ENCODE assay signal across 8 cellular contexts in genomic region chr14:93970589-93970966, GRCh38. TPM values are rescaled to one million over a fixed set of nuclear protein-coding genes. Genes with fewer than 3 reads are reported as not detected.
A peak's percentile ranks its signal among the peaks of the same experiment; 100 is the strongest.
DNase-seq lines count a peak whose midpoint lies in the region; ATAC-seq, FAIRE-seq and TF ChIP-seq lines count a peak whose summit lies in the region.

No MANE protein-coding gene starts in this region.

- no peaks in the 10 kb centered on the region for H3K4me1 ChIP-seq in body of pancreas
- peaks cover 74% of the 10 kb centered on the region for H3K4me1 ChIP-seq in muscle layer of colon (ENCODE audit: insufficient read depth, low read length)
- peaks cover 28% of the 10 kb centered on the region for H3K4me1 ChIP-seq in upper lobe of right lung

- H3K27ac ChIP-seq in body of pancreas (no peak overlapping the region), muscle layer of colon (ENCODE audit: low read depth, low read length) (peak overlapping the region; percentile 64), upper lobe of right lung (peak overlapping the region; percentile 17)

- 15 to 17% methylated on average over 4 to 9 of the region's 9 CpGs for WGBS in body of pancreas, 2 donors

- H3K9me3 ChIP-seq in body of pancreas (no peaks in the 10 kb centered on the region), muscle layer of colon (ENCODE audit: low read length) (no peaks in the 10 kb centered on the region), upper lobe of right lung (no peaks in the 10 kb centered on the region)

- TF ChIP-seq POLR2A in GM12892 (IDR thresholded peaks at IDR 0.05; ENCODE audit: low read depth, low read length) (no peak), body of pancreas (IDR thresholded peaks at IDR 0.05) (no peak)

- intact Hi-C loops in body of pancreas (cut with DNase I), result no loop called here
- intact Hi-C loops in upper lobe of right lung (cut with DNase I), result no loop called here

- H3K27me3 ChIP-seq in body of pancreas (no peaks in the 10 kb centered on the region), muscle layer of colon (ENCODE audit: control insufficient read depth in 1 of 2, insufficient read depth in 2 of 2, low read length in 2 of 2) (no peaks in the 10 kb centered on the region), upper lobe of right lung (no peaks in the 10 kb centered on the region)

- peak overlapping the region; percentile 8 for H3K9ac ChIP-seq in muscle layer of colon (ENCODE audit: low read length)

- no peak for DNase-seq in GM12892 (ENCODE audit: insufficient read length)
- peak; percentile 23 for DNase-seq in KG1 (lab: John Stamatoyannopoulos, UW)
- DNase-seq in T-helper 9 cell, result peak; percentile 62
- peak; percentile 52 to 70 (median 66) for DNase-seq in body of pancreas
- DNase-seq in upper lobe of right lung, result no peak

- H3K4me3 ChIP-seq in body of pancreas (no peak overlapping the region), muscle layer of colon (ENCODE audit: low read depth in 1 of 2, low read length in 2 of 2) (peak overlapping the region in 1 of 2 donors; percentile 51), upper lobe of right lung (peak overlapping the region; percentile 47)

- FAIRE-seq in GM12892 (lab: Jason Lieb, UNC), result peak; percentile 91

- TF ChIP-seq CTCF in body of pancreas (IDR thresholded peaks at IDR 0.05), result peak; percentile 15 to 72 (median 55)
- TF ChIP-seq CTCF in upper lobe of right lung (IDR thresholded peaks at IDR 0.05), result peak; percentile 38

- ATAC-seq in body of pancreas (peak; percentile 74), upper lobe of right lung (peak; percentile 61), HG02623 (IDR thresholded peaks at IDR 0.05; ENCODE audit: unreplicated experiment) (no peak), GM21367 (IDR thresholded peaks at IDR 0.05; ENCODE audit: unreplicated experiment) (no peak)

- no peaks in the 10 kb centered on the region for H3K36me3 ChIP-seq in body of pancreas (replicated peaks in 1 of 2; ENCODE audit: insufficient read depth in 1 of 2, low read depth in 2 of 2)
- peaks cover 6% of the 10 kb centered on the region for H3K36me3 ChIP-seq in muscle layer of colon (ENCODE audit: insufficient read depth, low read length)
- H3K36me3 ChIP-seq in upper lobe of right lung, result no peaks in the 10 kb centered on the region

RNA-seq across cellular contexts. Expression of gene ASB2, which starts 5.8 kb away (rescaled TPM):
- polyA plus RNA-seq in GM12892 (2012; ENCODE audit: missing spikeins), result 25.2 TPM
- total RNA-seq in body of pancreas (1 to 10 TPM in 1 of 2 donors, under 1 TPM in 1; 0.33 to 7.0 TPM), upper lobe of right lung (3.2 TPM)

RNA-seq across cellular contexts. Expression of gene CCDC197, which starts 26.5 kb away (rescaled TPM):
- polyA plus RNA-seq in GM12892 (2012; ENCODE audit: missing spikeins), result not detected
- total RNA-seq in body of pancreas (not detected), upper lobe of right lung (not detected)

RNA-seq across cellular contexts. Expression of gene FAM181A, which starts 43.4 kb away (rescaled TPM):
- polyA plus RNA-seq in GM12892 (2012; ENCODE audit: missing spikeins), result not detected
- total RNA-seq in body of pancreas, result not detected
- 3.5 TPM for total RNA-seq in upper lobe of right lung

RNA-seq across cellular contexts. Expression of gene OTUB2, which starts 55.6 kb away (rescaled TPM):
- 0.57 TPM for polyA plus RNA-seq in GM12892 (2012; ENCODE audit: missing spikeins)
- total RNA-seq in body of pancreas (1 to 10 TPM in 1 of 2 donors, under 1 TPM in 1; 0.33 to 1.8 TPM), upper lobe of right lung (1.0 TPM)

Comparison
In these comparisons a context has a peak if more than half of its experiments do, and no peak if none do; other contexts are left out.
1. DNase-seq: peak in KG1 (single experiment), T-helper 9 cell (single experiment) and body of pancreas (4 of 4); none in GM12892 (single experiment) and upper lobe of right lung (single experiment).
2. ATAC-seq: peak in body of pancreas (single experiment) and upper lobe of right lung (single experiment); none in HG02623 (single experiment) and GM21367 (single experiment).
3. H3K27ac ChIP-seq: peak in muscle layer of colon (single experiment) and upper lobe of right lung (single experiment); none in body of pancreas (0 of 4).